In the genomic region with DNA sequence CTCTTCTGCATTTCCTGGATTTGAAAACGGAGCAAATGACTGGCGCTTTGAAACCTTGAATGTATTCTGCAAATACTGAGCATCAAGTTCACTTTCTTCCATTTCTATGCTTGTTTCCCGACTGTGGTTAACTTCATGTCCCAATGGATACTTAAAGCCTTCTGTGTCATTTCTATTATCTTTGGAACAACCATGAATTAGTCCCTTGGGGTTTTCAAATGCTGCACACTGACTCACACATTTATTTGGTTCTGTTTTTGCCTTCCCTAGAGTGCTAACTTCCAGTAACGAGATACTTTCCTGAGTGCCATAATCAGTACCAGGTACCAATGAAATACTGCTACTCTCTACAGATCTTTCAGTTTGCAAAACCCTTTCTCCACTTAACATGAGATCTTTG, we compare ENCODE assay signal across 22 cellular contexts. TPM values are rescaled to one million over a fixed set of nuclear protein-coding genes. Genes with fewer than 3 reads are reported as not detected.
DNase-seq lines count a peak whose midpoint lies in the region; ATAC-seq, FAIRE-seq and TF ChIP-seq lines count a peak whose summit lies in the region.
"Had no signal": no experiment of that assay in that cellular context is flagged by ENCODE, and none has a peak within 500 bp of the region (broad histone marks: within the 10 kb centered on the region; RNA-seq: fewer than 3 reads in every experiment).

No MANE protein-coding gene starts in this region.

- H3K9me3 ChIP-seq in GM23248 (ENCODE audit: low read depth): no peaks in the 10 kb centered on the region
- no peaks in the 10 kb centered on the region for H3K9me3 ChIP-seq in kidney (ENCODE audit: control insufficient read depth in 1 of 2, low read length in 2 of 2)
- no peaks in the 10 kb centered on the region for H3K9me3 ChIP-seq in esophagus squamous epithelium
- H3K9me3 ChIP-seq: ovary had no signal

- no peak overlapping the region for H2AFZ ChIP-seq in GM23248

- TF ChIP-seq CTCF in brain microvascular endothelial cell (IDR thresholded peaks at IDR 0.05; ENCODE audit: low read depth, low read length, missing control alignments): no peak
- no peak for TF ChIP-seq CTCF in kidney (IDR thresholded peaks at IDR 0.05; ENCODE audit: borderline replicate concordance, extremely low read depth, insufficient read depth)
- no peak for TF ChIP-seq CTCF in omental fat pad (IDR thresholded peaks at IDR 0.05)
- no peak for TF ChIP-seq CTCF in esophagus squamous epithelium (IDR thresholded peaks at IDR 0.05)

- H3K4me3 ChIP-seq in GM23248: no peak overlapping the region
- no peak overlapping the region for H3K4me3 ChIP-seq in brain microvascular endothelial cell (ENCODE audit: low read depth, low read length)
- H3K4me3 ChIP-seq in kidney (ENCODE audit: low read length in 2 of 2): peak overlapping the region; percentile 2 to 8
- no peak overlapping the region for H3K4me3 ChIP-seq in esophagus squamous epithelium
- H3K4me3 ChIP-seq: lung, ovary had no signal

- TF ChIP-seq POLR2A in esophagus squamous epithelium (IDR thresholded peaks at IDR 0.05): no peak

- DNase-seq in GM23248 (peak; percentile 76), brain microvascular endothelial cell (peak; percentile 45), kidney (no peak), iPS-NIHi11 (ENCODE audit: low spot score) (no peak), omental fat pad (ENCODE audit: low spot score) (no peak), hippocampal formation (lab: John Stamatoyannopoulos, UW) (no peak), esophagus squamous epithelium (lab: John Stamatoyannopoulos, UW) (no peak)
- DNase-seq: activated CD4-positive, alpha-beta memory T cell treated with anti-CD3 and anti-CD28 coated beads for 36 hours; activated naive CD4-positive, alpha-beta T cell treated with anti-CD3 and anti-CD28 coated beads for 36 hours; activated T-cell treated with anti-CD3 and anti-CD28 coated beads, Interleukin-2, amount 50 U/mL, for 24 hours; foreskin keratinocyte; naive B cell; NCI-H1417; NCI-H69; ovary; right cardiac atrium had no signal

- H3K27ac ChIP-seq in GM23248 (no peak overlapping the region), brain microvascular endothelial cell (no peak overlapping the region), kidney (ENCODE audit: low read depth in 2 of 2, low read length in 2 of 2) (no peak overlapping the region), esophagus squamous epithelium (no peak overlapping the region)
- H3K27ac ChIP-seq: foreskin keratinocyte, ovary, RWPE1 had no signal

- H3K36me3 ChIP-seq in GM23248 (ENCODE audit: low read depth) (no peaks in the 10 kb centered on the region), brain microvascular endothelial cell (replicated peaks) (no peaks in the 10 kb centered on the region), kidney (ENCODE audit: control insufficient read depth in 1 of 2, insufficient read depth in 2 of 2, low read length in 2 of 2) (no peaks in the 10 kb centered on the region), esophagus squamous epithelium (peaks cover 0 to 12% (median 0%) of the 10 kb centered on the region in 3 donors)
- H3K36me3 ChIP-seq: ovary had no signal

- peaks cover 36% of the 10 kb centered on the region for H3F3A ChIP-seq in GM23248 (ENCODE audit: insufficient read depth)

- 59 to 62% methylated on average over 4 of the region's 4 CpGs for WGBS in GM23248 (ENCODE audit: low coverage in 1 of 2, low lambda C conversion rate in 2 of 2, missing lambda C conversion rate in 2 of 2), 2 experiments
- WGBS in esophagus squamous epithelium, 2 donors: 68 to 79% methylated on average over 4 of the region's 4 CpGs

- intact Hi-C loops in kidney (cut with DNase I) (no loop called here), esophagus squamous epithelium (cut with DNase I) (no loop called here)

- no peaks in the 10 kb centered on the region for H3K9me2 ChIP-seq in GM23248 (ENCODE audit: insufficient read depth)

- H3K9ac ChIP-seq in GM23248 (no peak overlapping the region), kidney (ENCODE audit: low read length in 2 of 2) (no peak overlapping the region)

- peaks cover 27% of the 10 kb centered on the region for H3K4me1 ChIP-seq in GM23248 (ENCODE audit: insufficient read depth)
- H3K4me1 ChIP-seq in kidney (ENCODE audit: control insufficient read depth in 1 of 2, insufficient read depth in 1 of 2, low read depth in 1 of 2, low read length in 2 of 2): peaks cover 0 to 4% of the 10 kb centered on the region in 2 donors
- no peaks in the 10 kb centered on the region for H3K4me1 ChIP-seq in esophagus squamous epithelium
- H3K4me1 ChIP-seq: foreskin keratinocyte had no signal

- no peak for ATAC-seq in omental fat pad (ENCODE audit: low FRiP score)
- ATAC-seq: foreskin keratinocyte, HepG2, right cardiac atrium, SK-N-SH treated with all-trans-retinoic acid at 6 μM for 48 hours had no signal

- H3K27me3 ChIP-seq in GM23248 (replicated peaks; ENCODE audit: insufficient read depth) (no peaks in the 10 kb centered on the region), brain microvascular endothelial cell (replicated peaks) (no peaks in the 10 kb centered on the region), esophagus squamous epithelium (no peaks in the 10 kb centered on the region)
- H3K27me3 ChIP-seq: foreskin keratinocyte, ovary had no signal

- peak overlapping the region; percentile 8 for H3K4me2 ChIP-seq in GM23248 (ENCODE audit: unreplicated experiment)

- no peaks in the 10 kb centered on the region for H4K20me1 ChIP-seq in GM23248 (ENCODE audit: insufficient read depth)

- in situ Hi-C loops in GM23248 (cut with MboI) (no loop called here), brain microvascular endothelial cell (cut with HindIII; ENCODE audit: low pct_ligation_motif_present, low sequenced_read_pairs) (no loop called here)

- FAIRE-seq in kidney (lab: Jason Lieb, UNC): no peak
- FAIRE-seq: colon, GM18507, HepG2 had no signal

- no peaks in the 10 kb centered on the region for H3K79me2 ChIP-seq in GM23248 (ENCODE audit: insufficient read depth)

RNA-seq across cellular contexts. Expression of a gene that starts 32.3 kb away (rescaled TPM):
- total RNA-seq in GM23248 (2014; rRNA removed; shearing (Covaris generic)): 13.6 and 21.6 TPM in 2 replicates
- polyA plus RNA-seq in GM23248 (2016; fragmentation: Nextera tagmentation; extraction: Ambion mirVana) (11.7 and 12.7 TPM in 2 replicates), kidney (ENCODE audit: insufficient read depth, low read depth, low replicate concordance) (1.4 TPM)
- total RNA-seq in kidney (5.1 TPM), omental fat pad (1 to 10 TPM; 2.4 to 8.8 (median 3.0) TPM), esophagus squamous epithelium (10 to 100 TPM in 2 of 4 donors, 1 to 10 TPM in 2; 6.3 to 20.7 (median 9.8) TPM)

Comparison
In these comparisons a context has a peak if more than half of its experiments do, and no peak if none do; other contexts are left out.
1. DNase-seq: peak in GM23248 (single experiment) and brain microvascular endothelial cell (single experiment); none in kidney (single experiment), iPS-NIHi11 (single experiment), omental fat pad (single experiment), hippocampal formation (0 of 2) and esophagus squamous epithelium (single experiment).
2. H3K4me3 ChIP-seq: peak in kidney (2 of 2); none in GM23248 (single experiment), brain microvascular endothelial cell (single experiment) and esophagus squamous epithelium (0 of 4).